ENCODE assay signal across 8 cellular contexts in the genomic region with DNA sequence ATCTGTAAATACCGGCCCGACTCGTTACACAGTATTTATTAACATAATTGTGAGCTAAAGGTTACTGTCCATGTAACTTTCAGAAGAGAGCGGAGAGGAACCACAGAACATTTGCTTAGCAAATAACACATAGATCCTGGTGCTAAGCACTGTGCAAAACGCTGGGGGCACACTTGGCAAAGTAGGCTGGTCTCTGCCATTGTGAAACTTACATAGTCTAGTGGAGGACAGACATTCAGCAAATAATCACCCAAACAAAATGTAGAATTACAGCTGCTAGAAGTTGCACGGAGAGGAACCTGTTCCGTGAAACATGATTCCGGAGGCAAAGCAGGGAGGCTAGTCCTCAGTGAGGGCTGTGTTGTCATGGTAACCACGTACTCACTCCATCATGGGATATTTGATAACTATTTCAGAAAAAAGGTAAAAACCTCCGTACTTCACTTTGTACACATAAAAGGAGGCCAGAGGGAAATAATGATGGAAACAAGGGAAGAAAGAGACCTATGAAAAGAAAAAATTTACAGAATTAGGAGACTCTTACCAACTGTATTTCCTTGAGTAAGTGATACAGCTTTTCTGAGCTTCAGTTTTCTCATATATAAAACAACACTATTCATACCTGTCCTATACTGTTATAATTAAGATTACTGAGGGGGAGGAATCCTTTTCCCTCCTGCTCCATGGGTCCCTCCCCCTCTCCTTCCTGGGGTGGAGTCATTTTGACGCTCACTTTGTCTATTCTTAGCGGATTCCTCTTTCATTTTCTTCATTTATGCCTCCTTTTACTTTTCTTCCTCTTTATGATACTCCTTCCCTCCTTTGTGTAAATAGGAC. TPM values are rescaled to one million over a fixed set of nuclear protein-coding genes. Genes with fewer than 3 reads are reported as not detected.
DNase-seq lines count a peak whose midpoint lies in the region; ATAC-seq lines count a peak whose summit lies in the region.

No MANE protein-coding gene starts in this region.

- peak overlapping the region; percentile 42 for H3K4me3 ChIP-seq in HAP-1
- H3K4me3 ChIP-seq in MG63: peak overlapping the region; percentile 49
- H3K4me3 ChIP-seq in duodenal mucosa (ENCODE audit: low read depth in 1 of 2, low read length in 2 of 2): peak overlapping the region; percentile 95 to 99
- H3K4me3 ChIP-seq in mesenchymal stem cell (ENCODE audit: insufficient read depth in 1 of 2, low read depth in 1 of 2, low read length in 2 of 2): peak overlapping the region; percentile 69 to 81
- peak overlapping the region; percentile 83 to 98 (median 94) for H3K4me3 ChIP-seq in subcutaneous abdominal adipose tissue (ENCODE audit: low read depth in 1 of 5, low read length in 5 of 5)

- H3K14ac ChIP-seq in mesenchymal stem cell (ENCODE audit: low read length in 2 of 2): no peak overlapping the region

- no peak overlapping the region for H3K23ac ChIP-seq in mesenchymal stem cell (ENCODE audit: low read length in 2 of 2)

- H3K9me3 Mint-ChIP-seq in T-cell: no peaks in the 10 kb centered on the region

- in situ Hi-C loops in HAP-1 (cut with MboI; ENCODE audit: low sequenced_read_pairs): loop anchor here (5.0 to 10.0 kb wide), 2 partner anchors 370 to 732 kb away; no protein-coding TSS in a partner anchor

- CTCF ChIA-PET in T-cell (lab: Charles Lee): interaction anchor here (0.6 to 5.0 kb wide), 19 partner anchors 8 to 1812 kb away, joined by 3 to 52 read pairs (median 4); no protein-coding TSS in a partner anchor

- H3K4me1 ChIP-seq in HAP-1: no peaks in the 10 kb centered on the region
- H3K4me1 ChIP-seq in duodenal mucosa (ENCODE audit: control insufficient read depth in 1 of 2, insufficient read depth in 2 of 2, low read length in 2 of 2): peaks cover 15 to 20% of the 10 kb centered on the region in 2 donors
- peaks cover 11% of the 10 kb centered on the region for H3K4me1 ChIP-seq in mesenchymal stem cell (ENCODE audit: control insufficient read depth, insufficient read depth, low read depth, low read length)
- peaks cover 0 to 42% (median 29%) of the 10 kb centered on the region in 5 donors for H3K4me1 ChIP-seq in subcutaneous abdominal adipose tissue (ENCODE audit: control insufficient read depth in 5 of 5, insufficient read depth in 5 of 5, low read length in 5 of 5)

- H2AFZ ChIP-seq in mesenchymal stem cell (ENCODE audit: low read depth, low read length): no peak overlapping the region

- H3K36me3 ChIP-seq in HAP-1 (replicated peaks) (no peaks in the 10 kb centered on the region), MG63 (no peaks in the 10 kb centered on the region), duodenal mucosa (ENCODE audit: control insufficient read depth in 1 of 2, insufficient read depth in 2 of 2, low read length in 2 of 2) (no peaks in the 10 kb centered on the region), mesenchymal stem cell (ENCODE audit: control insufficient read depth in 1 of 2, insufficient read depth in 2 of 2, low read depth in 1 of 2, low read length in 2 of 2) (no peaks in the 10 kb centered on the region), subcutaneous abdominal adipose tissue (ENCODE audit: control insufficient read depth in 5 of 5, insufficient read depth in 5 of 5, low read length in 5 of 5) (no peaks in the 10 kb centered on the region)

- no peak overlapping the region for H2AK5ac ChIP-seq in mesenchymal stem cell (ENCODE audit: low read length, severe bottlenecking)

- POLR2A ChIA-PET in T-cell (lab: Charles Lee): interaction anchor here (0.5 to 4.0 kb wide), 25 partner anchors 9 to 1812 kb away, joined by 3 to 67 read pairs (median 4); a partner anchor contains a TSS

- no peak overlapping the region for H3K18ac ChIP-seq in mesenchymal stem cell (ENCODE audit: low read depth in 1 of 2, low read length in 2 of 2)

- H3K4me2 ChIP-seq in mesenchymal stem cell (ENCODE audit: low read length, poor library complexity, severe bottlenecking): peak overlapping the region; percentile 100

- H2BK5ac ChIP-seq in mesenchymal stem cell (ENCODE audit: low read depth, low read length, poor library complexity, severe bottlenecking): no peak overlapping the region

- no peaks in the 10 kb centered on the region for H3K27me3 Mint-ChIP-seq in T-cell

- peak overlapping the region; percentile 96 to 98 for H3K27ac Mint-ChIP-seq in T-cell

- H3K36me3 Mint-ChIP-seq in T-cell: no peaks in the 10 kb centered on the region

- ATAC-seq in T-cell (replicated peaks in 1 of 4): peak; percentile 51 to 56 (median 52)

- WGBS in mesenchymal stem cell: 35% methylated on average over 7 of the region's 12 CpGs

- no peak overlapping the region for H2BK12ac ChIP-seq in mesenchymal stem cell (ENCODE audit: low read length in 2 of 2)

- H3K9ac ChIP-seq in duodenal mucosa (ENCODE audit: low read depth in 1 of 2, low read length in 2 of 2) (peak overlapping the region; percentile 73 to 98), mesenchymal stem cell (ENCODE audit: low read length) (peak overlapping the region; percentile 75), subcutaneous abdominal adipose tissue (ENCODE audit: low read length in 5 of 5) (peak overlapping the region; percentile 42 to 82 (median 46))

- no peak overlapping the region for H3K4ac ChIP-seq in mesenchymal stem cell (ENCODE audit: low read depth in 1 of 2, low read length in 2 of 2)

- H4K91ac ChIP-seq in mesenchymal stem cell (ENCODE audit: low read length): no peak overlapping the region

- peak overlapping the region; percentile 89 to 98 (median 97) for H3K4me3 Mint-ChIP-seq in T-cell

- no peak overlapping the region for H2BK15ac ChIP-seq in mesenchymal stem cell (ENCODE audit: low read depth, poor library complexity, severe bottlenecking)

- peak; percentile 92 for DNase-seq in NCI-H146 (lab: John Stamatoyannopoulos, UW)
- no peak for DNase-seq in NCI-H146 treated with DMSO at 0.1 percent for 48 hours (lab: John Stamatoyannopoulos, UW; ENCODE audit: unreplicated experiment)
- DNase-seq in HAP-1 (ENCODE audit: low spot score in 2 of 2): peak in 1 of 2 experiments; percentile 24
- DNase-seq in MG63: no peak
- peak in 24 of 34 experiments; percentile 45 to 69 (median 58) for DNase-seq in T-cell
- peak; percentile 44 for DNase-seq in mesenchymal stem cell

- no peaks in the 10 kb centered on the region for H3K9me3 ChIP-seq in HAP-1
- H3K9me3 ChIP-seq in MG63: no peaks in the 10 kb centered on the region
- H3K9me3 ChIP-seq in duodenal mucosa (ENCODE audit: control insufficient read depth in 1 of 2, low read length in 2 of 2): no peaks in the 10 kb centered on the region
- no peaks in the 10 kb centered on the region for H3K9me3 ChIP-seq in mesenchymal stem cell (ENCODE audit: control insufficient read depth, low read length)
- no peaks in the 10 kb centered on the region for H3K9me3 ChIP-seq in subcutaneous abdominal adipose tissue (ENCODE audit: control insufficient read depth in 5 of 5, low read length in 5 of 5)

- H4K8ac ChIP-seq in mesenchymal stem cell (ENCODE audit: low read length): no peak overlapping the region

- H3K79me1 ChIP-seq in mesenchymal stem cell (replicated peaks; ENCODE audit: low read length, poor library complexity, severe bottlenecking): no peaks in the 10 kb centered on the region

- H3K4me1 Mint-ChIP-seq in T-cell: peaks cover 35 to 54% (median 38%) of the 10 kb centered on the region in 3 donors

- H2BK120ac ChIP-seq in mesenchymal stem cell (ENCODE audit: low read depth, low read length): no peak overlapping the region

- H3K27ac ChIP-seq in duodenal mucosa (ENCODE audit: low read depth, low read length) (peak overlapping the region; percentile 91), mesenchymal stem cell (ENCODE audit: low read length, poor library complexity, severe bottlenecking) (no peak overlapping the region), subcutaneous abdominal adipose tissue (ENCODE audit: low read depth, low read length) (peak overlapping the region; percentile 88)

- H3K27me3 ChIP-seq in HAP-1 (ENCODE audit: low read depth) (peaks cover 17% of the 10 kb centered on the region), MG63 (peaks cover 8% of the 10 kb centered on the region; the same call in 1 of the 2 replicates), duodenal mucosa (ENCODE audit: control insufficient read depth in 1 of 2, insufficient read depth in 2 of 2, low read length in 2 of 2) (no peaks in the 10 kb centered on the region), mesenchymal stem cell (ENCODE audit: control insufficient read depth in 1 of 2, insufficient read depth in 1 of 2, low read length in 2 of 2) (peaks cover 17 to 26% of the 10 kb centered on the region in 2 experiments), subcutaneous abdominal adipose tissue (ENCODE audit: control insufficient read depth in 5 of 5, insufficient read depth in 4 of 5, low read length in 5 of 5) (no peaks in the 10 kb centered on the region)

RNA-seq across cellular contexts. Expression of a gene that starts 0.8 kb away (rescaled TPM):
- total RNA-seq in MG63 (2014; rRNA removed; shearing (Covaris generic); ENCODE audit: low replicate concordance): 0.53 TPM in 1 of 2 replicates, not detected in the other
- 10 to 100 TPM in 2 of 5 donors, 1 to 10 TPM in 3; 7.3 to 54.0 (median 8.1) TPM for total RNA-seq in T-cell
- polyA plus RNA-seq in mesenchymal stem cell (2013, experiment 1 of 2): 0.15 TPM
- polyA plus RNA-seq in mesenchymal stem cell (2013, experiment 2 of 2): 0.12 TPM

Comparison
In these comparisons a context has a peak if more than half of its experiments do, and no peak if none do; other contexts are left out.
1. DNase-seq: peak in NCI-H146 (single experiment), T-cell (24 of 34) and mesenchymal stem cell (single experiment); none in NCI-H146 treated with DMSO at 0.1 percent for 48 hours (single experiment) and MG63 (single experiment).
2. H3K4me3 ChIP-seq: peak in every context shown above with its lines; median percentile 97 in duodenal mucosa; 94 in subcutaneous abdominal adipose tissue; 75 in mesenchymal stem cell; 49 in MG63; 42 in HAP-1.
3. Peak in every context shown above with its lines, with median percentiles within 50 percentile points of each other: H3K9ac ChIP-seq.